Comparison of ENCODE assay signal across 1 cellular context in genomic region chr12:131833896-131834641, GRCh38.
TF ChIP-seq lines count a peak whose summit lies in the region.

No MANE protein-coding gene starts in this region.

TF ChIP-seq in K562, 482 proteins besides CTCF, POLR2A, EP300 and RAD21 (continued from another document):
- TF ChIP-seq ZBTB33 (CRISPR knock-in tag; IDR thresholded peaks at IDR 0.05) = peak; percentile 90
- TF ChIP-seq RAD51 (IDR thresholded peaks at IDR 0.05; ENCODE audit: borderline replicate concordance, low read depth) = no peak
- TF ChIP-seq RBM22 (IDR thresholded peaks at IDR 0.05; ENCODE audit: low read depth, low read length, poor library complexity, severe bottlenecking) = peak; percentile 43
- TF ChIP-seq CHCHD3 (CRISPR knock-in tag; IDR thresholded peaks at IDR 0.05) = no peak
- TF ChIP-seq ELK3 (CRISPR knock-in tag; IDR thresholded peaks at IDR 0.05) = no peak
- TF ChIP-seq RCOR1 (IDR thresholded peaks at IDR 0.05; ENCODE audit: borderline replicate concordance in 1 of 2, low read depth in 2 of 2, low read length in 2 of 2) = 0 out of 4 replicates have a peak, but pooled peaks of 1 of the 2 experiments have one; percentile 20
- TF ChIP-seq PTTG1 (tag; IDR thresholded peaks at IDR 0.05; ENCODE audit: low read depth) = no peak
- no peak for TF ChIP-seq ZNF584 (CRISPR knock-in tag; IDR thresholded peaks at IDR 0.05; ENCODE audit: low read depth)
- TF ChIP-seq TEAD4 (IDR thresholded peaks at IDR 0.05; ENCODE audit: low read length) = no peak
- 0 out of 2 replicates have a peak, but pooled peaks have one; percentile 11 for TF ChIP-seq TEAD4 (CRISPR knock-in tag; IDR thresholded peaks at IDR 0.05; ENCODE audit: borderline replicate concordance)
- 0 out of 4 replicates have a peak, but pooled peaks of 1 of the 2 experiments have one; percentile 31 for TF ChIP-seq CSDE1 (IDR thresholded peaks at IDR 0.05)
- no peak for TF ChIP-seq REST (CRISPR knock-in tag; IDR thresholded peaks at IDR 0.05; ENCODE audit: low read depth)
- TF ChIP-seq ESRRA (IDR thresholded peaks at IDR 0.05; ENCODE audit: borderline replicate concordance, low read depth) = no peak
- TF ChIP-seq NFYB (IDR thresholded peaks at IDR 0.05; ENCODE audit: extremely low read depth, insufficient read length) = no peak
- peak; percentile 79; the same call in 1 of the 2 replicates for TF ChIP-seq MYNN (IDR thresholded peaks at IDR 0.05)
- no peak for TF ChIP-seq MYNN (CRISPR knock-in tag; IDR thresholded peaks at IDR 0.05)
- no peak for TF ChIP-seq ZBTB26 (CRISPR knock-in tag; IDR thresholded peaks at IDR 0.05)
- TF ChIP-seq NCOA6 (IDR thresholded peaks at IDR 0.05) = no peak
- TF ChIP-seq NFE2L1 (tag; IDR thresholded peaks at IDR 0.05; ENCODE audit: borderline replicate concordance, low read depth) = no peak
- no peak for TF ChIP-seq ZNF174 (CRISPR knock-in tag; IDR thresholded peaks at IDR 0.05)
- no peak for TF ChIP-seq XRCC5 (IDR thresholded peaks at IDR 0.05; ENCODE audit: low read depth, low read length)
- no peak for TF ChIP-seq NR4A1 (CRISPR knock-in tag; IDR thresholded peaks at IDR 0.05)
- TF ChIP-seq NR4A1 (tag; IDR thresholded peaks at IDR 0.05) = no peak
- no peak for TF ChIP-seq SNAPC5 (CRISPR knock-in tag; IDR thresholded peaks at IDR 0.05)
- peak in 1 of 3 experiments; percentile 23 for TF ChIP-seq YY1 (IDR thresholded peaks at IDR 0.05; ENCODE audit: borderline replicate concordance in 1 of 3, control insufficient read depth in 1 of 3, extremely low read depth in 1 of 3, insufficient read depth in 3 of 3, insufficient read length in 1 of 3, insufficient replicate concordance in 2 of 3, low read depth in 1 of 3, low read length in 2 of 3)
- TF ChIP-seq ZNF778 (CRISPR knock-in tag; IDR thresholded peaks at IDR 0.05) = no peak
- peak; percentile 19; the same call in 1 of the 2 replicates for TF ChIP-seq STAG1 (CRISPR knock-in tag; IDR thresholded peaks at IDR 0.05; ENCODE audit: borderline replicate concordance)
- TF ChIP-seq BRCA1 (IDR thresholded peaks at IDR 0.05) = no peak
- no peak for TF ChIP-seq BRCA1 (CRISPR knock-in tag; IDR thresholded peaks at IDR 0.05)
- no peak for TF ChIP-seq FOXA1 (IDR thresholded peaks at IDR 0.05; ENCODE audit: borderline replicate concordance)
- TF ChIP-seq MBD1 (CRISPR knock-in tag; IDR thresholded peaks at IDR 0.05) = no peak
- no peak for TF ChIP-seq JUN (IDR thresholded peaks at IDR 0.05; ENCODE audit: borderline replicate concordance, low read depth, low read length)
- TF ChIP-seq JUN (CRISPR knock-in tag; IDR thresholded peaks at IDR 0.05; ENCODE audit: borderline replicate concordance) = 0 out of 2 replicates have a peak, but pooled peaks have one; percentile 13
- no peak for TF ChIP-seq MCM7 (IDR thresholded peaks at IDR 0.05)
- no peak for TF ChIP-seq VEZF1 (CRISPR knock-in tag; IDR thresholded peaks at IDR 0.05)
- no peak for TF ChIP-seq SMC3 (conservative IDR thresholded peaks at IDR 0.05; ENCODE audit: insufficient read depth, low read depth, low read length)
- TF ChIP-seq HDAC2 (IDR thresholded peaks at IDR 0.05) = no peak
- TF ChIP-seq MTA2 (IDR thresholded peaks at IDR 0.05; ENCODE audit: low read depth) = no peak
- no peak for TF ChIP-seq SIN3B (IDR thresholded peaks at IDR 0.05; ENCODE audit: low read depth)
- no peak for TF ChIP-seq MAFF (IDR thresholded peaks at IDR 0.05; ENCODE audit: low read length)
TF ChIP-seq in K562: peak in this region for 10.
